8 cellular contexts compared by ENCODE assay signal in genomic region chr1:198158766-198159589, GRCh38. TPM values are rescaled to one million over a fixed set of nuclear protein-coding genes. Genes with fewer than 3 reads are reported as not detected.
DNase-seq lines count a peak whose midpoint lies in the region; ATAC-seq and TF ChIP-seq lines count a peak whose summit lies in the region.

No MANE protein-coding gene starts in this region.

- H3K27ac ChIP-seq in heart right ventricle (peak overlapping the region; percentile 48 to 100 (median 98)), upper lobe of left lung (peak overlapping the region; percentile 95 to 100 (median 98))

- ATAC-seq in HG02870 (IDR thresholded peaks at IDR 0.05; ENCODE audit: unreplicated experiment): peak; percentile 59
- peak; percentile 82 to 94 (median 90) for ATAC-seq in heart right ventricle
- ATAC-seq in upper lobe of left lung (ENCODE audit: low FRiP score in 2 of 2): peak; percentile 91 to 95

- peak overlapping the region; percentile 92 for H3K9ac ChIP-seq in adipocyte (ENCODE audit: low read length)

- H3K9me3 ChIP-seq in adipocyte (ENCODE audit: control insufficient read depth, low read length) (no peaks in the 10 kb centered on the region), heart right ventricle (no peaks in the 10 kb centered on the region), upper lobe of left lung (no peaks in the 10 kb centered on the region)

- no peak for TF ChIP-seq EP300 in upper lobe of left lung (IDR thresholded peaks at IDR 0.05)

- 0% methylated on average over 37 of the region's 37 CpGs for WGBS in heart right ventricle, 2 donors
- 0 to 1% methylated on average over 37 of the region's 37 CpGs for WGBS in upper lobe of left lung, 2 donors

- intact Hi-C loops in heart right ventricle (cut with DNase I) (loop anchor here in 8 of 10 donors (5.0 to 10.0 kb wide), 9 partner anchors 43 to 136 kb away; no protein-coding TSS in a partner anchor), posterior vena cava (cut with DNase I) (no loop called here)

- TF ChIP-seq CTCF in heart right ventricle (IDR thresholded peaks at IDR 0.05) (peak in 1 of 9 donors; percentile 2), upper lobe of left lung (IDR thresholded peaks at IDR 0.05) (peak in 1 of 6 experiments; percentile 24)

- H3K4me1 ChIP-seq in adipocyte (ENCODE audit: control insufficient read depth, insufficient read depth, low read length) (peaks cover 33% of the 10 kb centered on the region), heart right ventricle (peaks cover 0 to 76% (median 59%) of the 10 kb centered on the region in 9 donors), upper lobe of left lung (peaks cover 21 to 35% (median 31%) of the 10 kb centered on the region in 4 donors)

- DNase-seq in NCI-H1436 treated with DMSO at 0.1 percent for 48 hours (lab: John Stamatoyannopoulos, UW) (peak; percentile 70), SW480 (ENCODE audit: low spot score) (peak; percentile 84), adipocyte (ENCODE audit: low read depth) (peak; percentile 96), heart right ventricle (peak; percentile 91 to 92), posterior vena cava (ENCODE audit: low spot score) (peak; percentile 97), upper lobe of left lung (peak; percentile 96 to 97)

- H3K4me3 ChIP-seq in adipocyte (ENCODE audit: low read length) (peak overlapping the region; percentile 97), heart right ventricle (peak overlapping the region; percentile 81 to 97 (median 92)), upper lobe of left lung (peak overlapping the region; percentile 39 to 90 (median 88))

- TF ChIP-seq POLR2A in GM15510 (IDR thresholded peaks at IDR 0.05; ENCODE audit: borderline replicate concordance, extremely low read depth, insufficient read length) (peak; percentile 69), upper lobe of left lung (IDR thresholded peaks at IDR 0.05) (peak in 3 of 4 donors; percentile 32 to 88 (median 75))

- H3K27me3 ChIP-seq in adipocyte (replicated peaks; ENCODE audit: control insufficient read depth, insufficient read depth, low read length) (no peaks in the 10 kb centered on the region), heart right ventricle (no peaks in the 10 kb centered on the region), upper lobe of left lung (no peaks in the 10 kb centered on the region)

- H3K36me3 ChIP-seq in adipocyte (ENCODE audit: control insufficient read depth, insufficient read depth, low read length, severe bottlenecking): no peaks in the 10 kb centered on the region
- no peaks in the 10 kb centered on the region for H3K36me3 ChIP-seq in heart right ventricle
- H3K36me3 ChIP-seq in upper lobe of left lung: no peaks in the 10 kb centered on the region

RNA-seq across cellular contexts. Expression of gene NEK7, which starts 2.2 kb away (rescaled TPM):
- total RNA-seq in heart right ventricle (100 to 1,000 TPM; 149 to 279 (median 219) TPM), posterior vena cava (100 to 1,000 TPM; 117 to 165 TPM), upper lobe of left lung (100 to 1,000 TPM in 4 of 6 donors, 10 to 100 TPM in 2; 55.3 to 137 (median 112) TPM)
- 10 to 100 TPM; 57.3 to 90.7 TPM for polyA plus RNA-seq in heart right ventricle

Comparison
In these comparisons a context has a peak if more than half of its experiments do, and no peak if none do; other contexts are left out.
1. Peak in every context shown above with its lines: DNase-seq, ATAC-seq, H3K4me3 ChIP-seq and H3K27ac ChIP-seq.
2. intact Hi-C loops: an anchor here in heart right ventricle (5.0 to 10.0 kb wide); none called in posterior vena cava.